Comparison of ENCODE assay signal across 8 cellular contexts in genomic region chr4:146243141-146243882, GRCh38. TPM values are rescaled to one million over a fixed set of nuclear protein-coding genes. Genes with fewer than 3 reads are reported as not detected.
DNase-seq lines count a peak whose midpoint lies in the region; ATAC-seq and TF ChIP-seq lines count a peak whose summit lies in the region.

No MANE protein-coding gene starts in this region.

- dilution Hi-C loops in mammary epithelial cell (cut with HindIII; ENCODE audit: low sequenced_read_pairs) = no loop called here

- ATAC-seq in heart right ventricle = peak in 4 of 8 donors; percentile 3 to 36 (median 7)
- ATAC-seq in HG03139 (IDR thresholded peaks at IDR 0.05; ENCODE audit: unreplicated experiment) = peak; percentile 57

- in situ Hi-C loops in mammary epithelial cell (cut with MboI; ENCODE audit: low sequenced_read_pairs in 2 of 2) = no loop called here

- H3K4me3 ChIP-seq in heart right ventricle (peak overlapping the region in 4 of 10 donors; percentile 7 to 43 (median 27)), mammary epithelial cell (replicated peaks in 1 of 3; ENCODE audit: insufficient read depth in 1 of 3, low read depth in 2 of 3, low read length in 3 of 3) (no peak overlapping the region)

- no peaks in the 10 kb centered on the region for H3K36me3 ChIP-seq in heart right ventricle
- no peaks in the 10 kb centered on the region for H3K36me3 ChIP-seq in mammary epithelial cell (ENCODE audit: insufficient read depth, low read length)

- intact Hi-C loops in heart right ventricle (cut with DNase I) (loop anchor here in 1 of 10 donors (2.0 kb wide), 1 partner anchor 95 kb away; no protein-coding TSS in a partner anchor), cardiac septum (cut with DNase I) (no loop called here), mammary epithelial cell (cut with micrococcal nuclease) (no loop called here)

- H3K4me1 ChIP-seq in heart right ventricle (peaks cover 8 to 74% (median 49%) of the 10 kb centered on the region in 9 donors), mammary epithelial cell (ENCODE audit: insufficient read depth, low read length) (peaks cover 25% of the 10 kb centered on the region)

- peak; percentile 16 to 45 for DNase-seq in heart right ventricle
- no peak for DNase-seq in cardiac septum (ENCODE audit: low spot score)
- peak; percentile 64 for DNase-seq in UCSD-AML1 (lab: John Stamatoyannopoulos, UW; ENCODE audit: unreplicated experiment)
- DNase-seq in mammary epithelial cell = no peak
- DNase-seq in nucleus accumbens (lab: John Stamatoyannopoulos, UW) = peak in 33 of 56 donors; percentile 10 to 76 (median 37)
- no peak for DNase-seq in HCEC 1CT
- DNase-seq in DMS79 treated with DMSO at 0.1 percent for 48 hours (lab: John Stamatoyannopoulos, UW) = no peak

- peaks cover 0 to 4% (median 0%) of the 10 kb centered on the region in 11 donors for H3K9me3 ChIP-seq in heart right ventricle
- no peaks in the 10 kb centered on the region for H3K9me3 ChIP-seq in mammary epithelial cell (replicated peaks; ENCODE audit: insufficient read depth, low read length)

- H3K9ac ChIP-seq in mammary epithelial cell (ENCODE audit: insufficient read depth, low read length) = no peak overlapping the region

- TF ChIP-seq CTCF in heart right ventricle (IDR thresholded peaks at IDR 0.05) (peak; percentile 33 to 64 (median 46)), mammary epithelial cell (conservative IDR thresholded peaks at IDR 0.05 in 1 of 2, IDR thresholded peaks at IDR 0.05 in 1 of 2; ENCODE audit: extremely low read depth in 1 of 2, insufficient read depth in 1 of 2, low read depth in 1 of 2, low read length in 2 of 2) (peak; percentile 29 to 55)

- H3K27ac ChIP-seq in heart right ventricle (peak overlapping the region; percentile 61 to 94 (median 90)), mammary epithelial cell (ENCODE audit: insufficient read depth, low read depth, low read length) (no peak overlapping the region)

- no peaks in the 10 kb centered on the region for H3K27me3 ChIP-seq in heart right ventricle
- no peaks in the 10 kb centered on the region for H3K27me3 ChIP-seq in mammary epithelial cell (ENCODE audit: insufficient read depth, low read length)

- no peaks in the 10 kb centered on the region for H4K20me1 ChIP-seq in mammary epithelial cell (ENCODE audit: insufficient read depth, low read length)

- CTCF ChIA-PET in mammary epithelial cell (lab: Charles Lee; ENCODE audit: low non-redundant PET) = no interaction called here

- H2AFZ ChIP-seq in mammary epithelial cell (ENCODE audit: low read depth, low read length) = peak overlapping the region; percentile 22

- H3K79me2 ChIP-seq in mammary epithelial cell (ENCODE audit: insufficient read depth, low read length) = no peaks in the 10 kb centered on the region

- no TSS peak for BruUV-seq in mammary epithelial cell (replicated peaks; lab: Mats Ljungman, UMichigan)

- WGBS in heart right ventricle, 2 donors = 47 to 52% methylated on average over 24 of the region's 24 CpGs
- 61% methylated on average over 21 of the region's 24 CpGs for WGBS in mammary epithelial cell (ENCODE audit: low coverage, missing lambda C conversion rate)

- no peak overlapping the region for H3K4me2 ChIP-seq in mammary epithelial cell (ENCODE audit: insufficient read depth, low read depth, low read length)

RNA-seq across cellular contexts. Expression of gene REELD1, which starts 29.0 kb away (rescaled TPM):
- under 1 TPM in 4 of 10 donors, not detected in 6; 0.12 to 0.25 (median 0.22) TPM for total RNA-seq in heart right ventricle
- 1 to 10 TPM in 1 of 2 donors, under 1 TPM in 1; 0.12 to 1.4 TPM for polyA plus RNA-seq in heart right ventricle
- total RNA-seq in cardiac septum = 0.22 TPM
- not detected for total RNA-seq in mammary epithelial cell
- not detected for polyA plus RNA-seq in mammary epithelial cell
- polyA minus RNA-seq in mammary epithelial cell = not detected

Comparison
In these comparisons a context has a peak if more than half of its experiments do, and no peak if none do; other contexts are left out.
1. DNase-seq: peak in heart right ventricle (2 of 2), UCSD-AML1 (single experiment) and nucleus accumbens (33 of 56); none in cardiac septum (single experiment), mammary epithelial cell (single experiment), HCEC 1CT (single experiment) and DMS79 treated with DMSO at 0.1 percent for 48 hours (single experiment).